ENCODE assay signal across 8 cellular contexts in genomic region chr22:45096256-45096907, GRCh38.
A peak's percentile ranks its signal among the peaks of the same experiment; 100 is the strongest.
DNase-seq lines count a peak whose midpoint lies in the region; ATAC-seq and TF ChIP-seq lines count a peak whose summit lies in the region.

No MANE protein-coding gene starts in this region.

- in situ Hi-C loops in astrocyte of the cerebellum (cut with HindIII; ENCODE audit: low sequenced_read_pairs), result no loop called here

- H3K36me3 ChIP-seq in MG63, result no peaks in the 10 kb centered on the region

- ATAC-seq in GM18520 (IDR thresholded peaks at IDR 0.05; ENCODE audit: unreplicated experiment) (no peak), HG03196 (IDR thresholded peaks at IDR 0.05; ENCODE audit: unreplicated experiment) (no peak)

- H3K9me3 ChIP-seq in MG63, result no peaks in the 10 kb centered on the region

- H3K4me3 ChIP-seq in MG63 (no peak overlapping the region), astrocyte of the cerebellum (ENCODE audit: low read depth, low read length) (no peak overlapping the region)

- peak; percentile 98 for TF ChIP-seq CTCF in astrocyte of the cerebellum (IDR thresholded peaks at IDR 0.05; ENCODE audit: low read depth, low read length, missing control alignments)

- peaks cover 4% of the 10 kb centered on the region; the same call in 1 of the 2 replicates for H3K27me3 ChIP-seq in MG63

- DNase-seq in GM03348 (ENCODE audit: low spot score) (peak; percentile 89), MG63 (peak; percentile 35), SKM-1 (lab: John Stamatoyannopoulos, UW; ENCODE audit: unreplicated experiment) (peak; percentile 59), astrocyte of the cerebellum (ENCODE audit: low read depth) (peak; percentile 35), iPS DF 4.7 (ENCODE audit: extremely low read depth, low spot score) (peak; percentile 56)
- peak; percentile 22 for DNase-seq in stimulated activated CD4-positive, alpha-beta T cell treated with anti-CD3 and anti-CD28 coated beads, Interleukin-12 subunit alpha, Interleukin-12 subunit beta, amount 100 ng/mL, for 4 hours

Comparison
In these comparisons a context has a peak if more than half of its experiments do, and no peak if none do; other contexts are left out.
1. DNase-seq: peak in every context shown above with its lines; median percentile 89 in GM03348; 59 in SKM-1; 56 in iPS DF 4.7; 35 in MG63; 35 in astrocyte of the cerebellum; 22 in stimulated activated CD4-positive, alpha-beta T cell treated with anti-CD3 and anti-CD28 coated beads, Interleukin-12 subunit alpha, Interleukin-12 subunit beta, amount 100 ng/mL, for 4 hours.